Comparison of ENCODE assay signal across 10 cellular contexts in genomic region chr19:3054972-3055740, GRCh38. TPM values are rescaled to one million over a fixed set of nuclear protein-coding genes. Genes with fewer than 3 reads are reported as not detected.
DNase-seq lines count a peak whose midpoint lies in the region; ATAC-seq and TF ChIP-seq lines count a peak whose summit lies in the region.
"Had no signal": no experiment of that assay in that cellular context is flagged by ENCODE, and none has a peak within 500 bp of the region (broad histone marks: within the 10 kb centered on the region; RNA-seq: fewer than 3 reads in every experiment).

No MANE protein-coding gene starts in this region.

- TF ChIP-seq CTCF in Calu3 (IDR thresholded peaks at IDR 0.05; ENCODE audit: unreplicated experiment) (no peak), PC-3 (conservative IDR thresholded peaks at IDR 0.05; ENCODE audit: low read depth, low read length) (no peak), psoas muscle (IDR thresholded peaks at IDR 0.05) (no peak)

- H3K9me3 ChIP-seq in PC-3 (ENCODE audit: low read length), result no peaks in the 10 kb centered on the region
- no peaks in the 10 kb centered on the region for H3K9me3 ChIP-seq in psoas muscle

- intact Hi-C loops in Calu3 (cut with micrococcal nuclease; ENCODE audit: unreplicated experiment) (no loop called here), PC-3 (cut with micrococcal nuclease) (no loop called here), psoas muscle (cut with DNase I) (no loop called here)

- H3K36me3 ChIP-seq in PC-3 (ENCODE audit: low read depth, low read length) (peaks cover 9% of the 10 kb centered on the region; the same call in 1 of the 2 replicates), psoas muscle (ENCODE audit: insufficient read depth in 1 of 2, low read depth in 1 of 2) (peaks cover 4 to 53% of the 10 kb centered on the region in 2 donors)

- BruUV-seq in Calu3 (replicated peaks; lab: Mats Ljungman, UMichigan), result no TSS peak
- no TSS peak for BruUV-seq in PC-3 (replicated peaks; lab: Mats Ljungman, UMichigan)

- H3K27me3 Mint-ChIP-seq in Calu3 (ENCODE audit: unreplicated experiment), result no peaks in the 10 kb centered on the region
- H3K27me3 Mint-ChIP-seq: natural killer cell treated with Interleukin-12 subunit alpha and Interleukin-12 subunit beta and Interleukin-15 and Interleukin-18, amount 100 ng/mL, for 72 hours had no signal

- H3K9me2 ChIP-seq in PC-3 (replicated peaks; ENCODE audit: low read length), result no peaks in the 10 kb centered on the region

- H3K4me1 Mint-ChIP-seq in Calu3 (ENCODE audit: low read depth, unreplicated experiment), result peaks cover 9% of the 10 kb centered on the region

- H3K4me3 ChIP-seq in PC-3 (ENCODE audit: low read length) (no peak overlapping the region), psoas muscle (no peak overlapping the region)

- peak overlapping the region; percentile 37 for H3K4me3 Mint-ChIP-seq in Calu3 (ENCODE audit: low read depth, unreplicated experiment)
- H3K4me3 Mint-ChIP-seq: natural killer cell treated with Interleukin-12 subunit alpha and Interleukin-12 subunit beta and Interleukin-15 and Interleukin-18, amount 100 ng/mL, for 72 hours had no signal

- H3K27me3 ChIP-seq in PC-3 (ENCODE audit: low read length) (no peaks in the 10 kb centered on the region), psoas muscle (ENCODE audit: insufficient read depth in 3 of 3, low read length in 2 of 3) (no peaks in the 10 kb centered on the region)

- H3K27ac Mint-ChIP-seq in Calu3 (ENCODE audit: unreplicated experiment), result peak overlapping the region; percentile 73

- H3K4me2 ChIP-seq in PC-3 (ENCODE audit: low read length), result peak overlapping the region; percentile 66

- H3K36me3 Mint-ChIP-seq in Calu3 (ENCODE audit: insufficient read depth, unreplicated experiment), result peaks cover 27% of the 10 kb centered on the region
- H3K36me3 Mint-ChIP-seq: natural killer cell treated with Interleukin-12 subunit alpha and Interleukin-12 subunit beta and Interleukin-15 and Interleukin-18, amount 100 ng/mL, for 72 hours had no signal

- no peak overlapping the region for H2AFZ ChIP-seq in PC-3 (ENCODE audit: low read length)

- no peaks in the 10 kb centered on the region for H4K20me1 ChIP-seq in PC-3 (ENCODE audit: low read length)

- ATAC-seq in PC-3 (peak; percentile 70), esophagus mucosa (peak; percentile 70), psoas muscle (no peak)

- 0 out of 2 replicates have a peak overlapping the region, but pooled peaks have one; percentile 17 for H3K9ac ChIP-seq in PC-3 (ENCODE audit: low read length)

- 78 to 81% (median 79%) methylated on average over 18 to 20 of the region's 20 CpGs for WGBS in psoas muscle, 3 donors

- peaks cover 7% of the 10 kb centered on the region; the same call in 1 of the 2 replicates for H3K79me2 ChIP-seq in PC-3 (ENCODE audit: low read length)

- H3K4me1 ChIP-seq in PC-3 (ENCODE audit: insufficient read depth, low read length) (peaks cover 16% of the 10 kb centered on the region), psoas muscle (peaks cover 37% of the 10 kb centered on the region)

- POLR2A ChIA-PET in PC-3 (lab: Charles Lee; ENCODE audit: unreplicated experiment), result no interaction called here

- DNase-seq in Calu3 (peak; percentile 54), PC-3 (peak; percentile 49), psoas muscle (no peak), NCI-H748 (lab: John Stamatoyannopoulos, UW; ENCODE audit: unreplicated experiment) (no peak), NAMALWA (ENCODE audit: low spot score) (no peak), NCI-H2081 (lab: John Stamatoyannopoulos, UW) (no peak)
- DNase-seq in effector CD8-positive, alpha-beta T cell (lab: John Stamatoyannopoulos, UW), result no peak
- DNase-seq: activated effector memory CD4-positive, alpha-beta T cell treated with Interleukin-2 at 50 U/mL for 16 hours had no signal

- CTCF ChIA-PET in Calu3 (lab: Charles Lee), result interaction anchor here (0.6 to 1.3 kb wide), 4 partner anchors 91 to 369 kb away, joined by 4 to 7 read pairs (median 6); no protein-coding TSS in a partner anchor
- CTCF ChIA-PET in PC-3 (lab: Charles Lee), result no interaction called here

- no peaks in the 10 kb centered on the region for H3F3A ChIP-seq in PC-3 (ENCODE audit: low read length, unreplicated experiment)

- H3K9me3 Mint-ChIP-seq in Calu3 (ENCODE audit: low read depth, unreplicated experiment), result no peaks in the 10 kb centered on the region
- H3K9me3 Mint-ChIP-seq: natural killer cell treated with Interleukin-12 subunit alpha and Interleukin-12 subunit beta and Interleukin-15 and Interleukin-18, amount 100 ng/mL, for 72 hours had no signal

- H3K27ac ChIP-seq in PC-3 (ENCODE audit: low read length), result peak overlapping the region; percentile 59
- peak overlapping the region; percentile 23 for H3K27ac ChIP-seq in psoas muscle

RNA-seq across cellular contexts. Expression of gene TLE5, which starts 7.1 kb away (rescaled TPM):
- total RNA-seq in Calu3 (2022), result 170 and 179 TPM in 2 replicates
- 351 and 407 TPM in 2 replicates for total RNA-seq in PC-3 (2014; rRNA removed)
- total RNA-seq in esophagus mucosa, result 238 TPM
- 100 to 1,000 TPM; 390 to 607 (median 551) TPM for total RNA-seq in psoas muscle
- polyA plus RNA-seq in psoas muscle, result 100 to 1,000 TPM; 450 to 786 (median 780) TPM

RNA-seq across cellular contexts. Expression of gene TLE2, which starts 26.1 kb away (rescaled TPM):
- total RNA-seq in Calu3 (2022) (8.5 and 9.3 TPM in 2 replicates), PC-3 (2014; rRNA removed) (7.7 and 10.0 TPM in 2 replicates), esophagus mucosa (6.3 TPM), psoas muscle (10 to 100 TPM; 28.6 to 42.5 (median 36.1) TPM)
- 10 to 100 TPM; 23.5 to 35.1 (median 31.8) TPM for polyA plus RNA-seq in psoas muscle

RNA-seq across cellular contexts. Expression of gene GNA11, which starts 39.0 kb away (rescaled TPM):
- total RNA-seq in Calu3 (2022) (37.7 and 41.4 TPM in 2 replicates), PC-3 (2014; rRNA removed) (59.6 and 89.4 TPM in 2 replicates), esophagus mucosa (24.2 TPM), psoas muscle (10 to 100 TPM; 46.7 to 62.4 (median 52.0) TPM)
- 10 to 100 TPM; 32.9 to 85.2 (median 33.4) TPM for polyA plus RNA-seq in psoas muscle

Comparison
In these comparisons a context has a peak if more than half of its experiments do, and no peak if none do; other contexts are left out.
1. DNase-seq: peak in Calu3 (single experiment) and PC-3 (single experiment); none in psoas muscle (0 of 2), NCI-H748 (single experiment), effector CD8-positive, alpha-beta T cell (single experiment), NAMALWA (single experiment) and NCI-H2081 (0 of 2).
2. ATAC-seq: peak in PC-3 (single experiment) and esophagus mucosa (single experiment); none in psoas muscle (0 of 4).